31 cellular contexts compared by ENCODE assay signal in genomic region chr15:54915382-54915781, GRCh38.
"Had no signal": no experiment of that assay in that cellular context is flagged by ENCODE, and none has a peak within 500 bp of the region (broad histone marks: within the 10 kb centered on the region; RNA-seq: fewer than 3 reads in every experiment).

No MANE protein-coding gene starts in this region.

- FAIRE-seq: bronchial epithelial cell, TTC549 had no signal

- H3K4me1 ChIP-seq: ascending aorta had no signal

- H3K9me3 ChIP-seq: ascending aorta had no signal

- H3K27me3 ChIP-seq: ascending aorta, cardiac muscle cell had no signal

- ATAC-seq: activated CD4-positive, alpha-beta T cell treated with anti-CD3 and anti-CD28 coated beads for 36 hours; activated CD4-positive, CD25-positive, alpha-beta regulatory T cell treated with anti-CD3 and anti-CD28 coated beads, Interleukin-2, amount 50 U/mL, for 24 hours; activated CD8-positive, alpha-beta memory T cell treated with anti-CD3 and anti-CD28 coated beads, Interleukin-2, amount 10 ng/mL, durations not matched to agents 7 days and 5 days; activated CD8-positive, alpha-beta T cell treated with anti-CD3 and anti-CD28 coated beads, Interleukin-2, amount 10 ng/mL, durations not matched to agents 7 days and 5 days; activated naive CD8-positive, alpha-beta T cell treated with anti-CD3 and anti-CD28 coated beads, Interleukin-2, amount 50 U/mL, for 24 hours had no signal

- DNase-seq: activated B cell treated with CpG ODN at 0.5 μM for 24 hours; activated CD4-positive, alpha-beta memory T cell treated with anti-CD3 and anti-CD28 coated beads, Interleukin-2, amount 10 ng/mL, durations not matched to agents 7 days and 5 days; activated CD4-positive, alpha-beta T cell treated with anti-CD3 and anti-CD28 coated beads for 1 hour; activated CD4-positive, alpha-beta T cell treated with anti-CD3 and anti-CD28 coated beads for 36 hours; activated CD4-positive, alpha-beta T cell treated with anti-CD3 and anti-CD28 coated beads for 48 hours; activated CD4-positive, alpha-beta T cell treated with anti-CD3 and anti-CD28 coated beads, Interleukin-2, amount 10 ng/mL, durations not matched to agents 7 days and 5 days; activated CD4-positive, alpha-beta T cell treated with anti-CD3 and anti-CD28 coated beads, Interleukin-2, amount 50 U/mL, for 48 hours; activated CD8-positive, alpha-beta memory T cell treated with anti-CD3 and anti-CD28 coated beads for 24 hours; activated CD8-positive, alpha-beta memory T cell treated with anti-CD3 and anti-CD28 coated beads, Interleukin-2, amount 10 ng/mL, durations not matched to agents 7 days and 5 days; activated CD8-positive, alpha-beta memory T cell treated with anti-CD3 and anti-CD28 coated beads, Interleukin-2, amount 50 U/mL, for 48 hours; activated CD8-positive, alpha-beta T cell treated with anti-CD3 and anti-CD28 coated beads, Interleukin-2, amount 10 ng/mL, durations not matched to agents 7 days and 5 days; activated effector memory CD4-positive, alpha-beta T cell treated with Interleukin-2 at 50 U/mL for 16 hours; activated gamma-delta T cell; activated naive CD4-positive, alpha-beta T cell treated with anti-CD3 and anti-CD28 coated beads, Interleukin-2, amount 10 ng/mL, durations not matched to agents 7 days and 5 days; activated naive CD4-positive, alpha-beta T cell treated with Interleukin-2 at 50 U/mL for 16 hours; activated naive CD8-positive, alpha-beta T cell treated with anti-CD3 and anti-CD28 coated beads, Interleukin-2, amount 10 ng/mL, durations not matched to agents 7 days and 5 days; activated naive CD8-positive, alpha-beta T cell treated with anti-CD3 and anti-CD28 coated beads, Interleukin-2, amount 50 U/mL, for 24 hours; activated T-cell treated with anti-CD3 and anti-CD28 coated beads, Interleukin-2, amount 50 U/mL, for 24 hours; activated T-cell treated with anti-CD3 and anti-CD28 coated beads, Interleukin-2, amount 50 U/mL, for 48 hours; amygdala; anterior cingulate cortex; caudate nucleus; cerebellar nuclear complex; T-helper 2 cell; T-helper 9 cell had no signal

- H3K4me3 ChIP-seq: ascending aorta, cardiac muscle cell had no signal

- H3K27ac ChIP-seq: ascending aorta, cardiac muscle cell, VCaP had no signal

- H3K36me3 ChIP-seq: ascending aorta, cardiac muscle cell had no signal
